Comparison of ENCODE assay signal across 1 cellular context in genomic region chr1:23029337-23029736, GRCh38.
A peak's percentile ranks its signal among the peaks of the same experiment; 100 is the strongest.
TF ChIP-seq lines count a peak whose summit lies in the region.

No MANE protein-coding gene starts in this region.

TF ChIP-seq in GM12878, 131 proteins besides CTCF, POLR2A, EP300 and RAD21:
- TF ChIP-seq ZSCAN29 (IDR thresholded peaks at IDR 0.05) (no peak), IKZF2 (IDR thresholded peaks at IDR 0.05) (peak; percentile 73 to 76; a peak in 2 of 4 replicates), ESRRA (IDR thresholded peaks at IDR 0.05; ENCODE audit: low read length) (no peak), SIN3A (IDR thresholded peaks at IDR 0.05; ENCODE audit: low read depth, low read length) (no peak), MTA2 (IDR thresholded peaks at IDR 0.05; ENCODE audit: low read depth) (peak; percentile 59; the same call in 1 of the 2 replicates), MYC (IDR thresholded peaks at IDR 0.05; ENCODE audit: insufficient read depth, insufficient read length, insufficient replicate concordance, low read length, severe bottlenecking) (no peak), ATF7 (IDR thresholded peaks at IDR 0.05; ENCODE audit: low read depth) (0 out of 2 replicates have a peak, but pooled peaks have one; percentile 57), CREM (IDR thresholded peaks at IDR 0.05; ENCODE audit: low read depth) (no peak), SPI1 (IDR thresholded peaks at IDR 0.05; ENCODE audit: borderline replicate concordance, insufficient read depth, low read depth, low read length) (peak; percentile 57; the same call in 1 of the 2 replicates), NBN (IDR thresholded peaks at IDR 0.05) (peak; percentile 22; the same call in 1 of the 2 replicates), EED (IDR thresholded peaks at IDR 0.05; ENCODE audit: low read depth) (0 out of 2 replicates have a peak, but pooled peaks have one; percentile 11), RELB (IDR thresholded peaks at IDR 0.05; ENCODE audit: low read depth) (peak; percentile 30; the same call in 1 of the 2 replicates)
